Comparison of ENCODE assay signal across 19 cellular contexts in the genomic region with DNA sequence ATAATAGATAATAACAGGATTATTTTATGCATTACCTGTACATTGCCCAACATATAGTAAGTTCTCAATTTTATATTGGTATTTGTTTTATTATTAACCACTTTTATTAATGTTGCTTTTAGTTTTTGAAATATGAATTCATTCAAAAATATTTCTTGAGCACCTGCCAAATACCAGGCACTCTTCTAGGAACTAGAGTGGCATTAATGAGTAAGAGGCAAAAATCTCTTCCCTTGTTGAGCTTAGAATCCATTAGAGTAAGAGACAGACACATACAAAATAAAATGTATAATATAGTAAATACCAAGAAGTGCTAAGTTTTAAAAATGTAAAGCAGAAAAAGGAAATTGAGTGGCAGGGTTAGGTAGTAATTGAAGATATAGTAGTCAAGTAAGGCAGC. TPM values are rescaled to one million over a fixed set of nuclear protein-coding genes. Genes with fewer than 3 reads are reported as not detected.
DNase-seq lines count a peak whose midpoint lies in the region; ATAC-seq and TF ChIP-seq lines count a peak whose summit lies in the region.
"Had no signal": no experiment of that assay in that cellular context is flagged by ENCODE, and none has a peak within 500 bp of the region (broad histone marks: within the 10 kb centered on the region; RNA-seq: fewer than 3 reads in every experiment).

No MANE protein-coding gene starts in this region.

- H3K27me3 ChIP-seq in left ventricle myocardium inferior (ENCODE audit: low read depth) = no peaks in the 10 kb centered on the region
- H3K27me3 ChIP-seq in right cardiac atrium (ENCODE audit: control insufficient read depth, insufficient read depth) = no peaks in the 10 kb centered on the region
- H3K27me3 ChIP-seq in adipocyte (replicated peaks; ENCODE audit: control insufficient read depth, insufficient read depth, low read length) = no peaks in the 10 kb centered on the region
- H3K27me3 ChIP-seq in muscle layer of duodenum (ENCODE audit: low read depth, low read length) = no peaks in the 10 kb centered on the region
- H3K27me3 ChIP-seq in thyroid gland = no peaks in the 10 kb centered on the region
- H3K27me3 ChIP-seq: tibial artery had no signal

- H3K36me3 ChIP-seq in left ventricle myocardium inferior (no peaks in the 10 kb centered on the region), adipocyte (ENCODE audit: control insufficient read depth, insufficient read depth, low read length, severe bottlenecking) (no peaks in the 10 kb centered on the region), muscle layer of duodenum (ENCODE audit: control insufficient read depth in 1 of 2, insufficient read depth in 2 of 2, low read length in 2 of 2) (peaks cover 6 to 7% of the 10 kb centered on the region in 2 donors), thyroid gland (no peaks in the 10 kb centered on the region)
- H3K36me3 ChIP-seq: tibial artery, WERI-Rb-1 had no signal

- TF ChIP-seq POLR2A in thyroid gland (IDR thresholded peaks at IDR 0.05) = no peak

- intact Hi-C loops in left ventricle myocardium inferior (cut with micrococcal nuclease) (loop anchor here (10.0 kb wide), 1 partner anchor 48 kb away; a partner anchor contains a TSS), right cardiac atrium (cut with DNase I) (loop anchor here in 1 of 4 donors (10.0 kb wide), 1 partner anchor 48 kb away; a partner anchor contains a TSS), thyroid gland (cut with DNase I) (no loop called here)

- in situ Hi-C loops in KBM-7 (cut with MboI; ENCODE audit: low pct_unique_long_range_greater_than_20kb, low sequenced_read_pairs) = no loop called here

- peak overlapping the region; percentile 53 for H3K27ac ChIP-seq in left ventricle myocardium inferior (replicated peaks)
- H3K27ac ChIP-seq in right cardiac atrium (ENCODE audit: low read length) = no peak overlapping the region
- H3K27ac ChIP-seq in muscle layer of duodenum (ENCODE audit: low read length) = peak overlapping the region; percentile 34
- H3K27ac ChIP-seq in thyroid gland = peak overlapping the region; percentile 13 to 60 (median 57)
- H3K27ac ChIP-seq: WERI-Rb-1 had no signal

- H3K4me3 ChIP-seq in left ventricle myocardium inferior (peak overlapping the region; percentile 13), right cardiac atrium (ENCODE audit: low read length) (no peak overlapping the region), adipocyte (ENCODE audit: low read length) (no peak overlapping the region), muscle layer of duodenum (ENCODE audit: low read depth in 1 of 2, low read length in 2 of 2) (no peak overlapping the region), thyroid gland (replicated peaks in 1 of 3) (no peak overlapping the region)
- H3K4me3 ChIP-seq: tibial artery had no signal

- H3K9ac ChIP-seq in adipocyte (ENCODE audit: low read length) = no peak overlapping the region

- no peak for DNase-seq in left ventricle myocardium inferior
- no peak for DNase-seq in right cardiac atrium
- peak; percentile 12 for DNase-seq in adipocyte (ENCODE audit: low read depth)
- no peak for DNase-seq in thyroid gland
- no peak for DNase-seq in COLO829 (ENCODE audit: low spot score)
- DNase-seq in NK-92 treated with Interleukin-12 subunit alpha and Interleukin-12 subunit beta, amount 100 ng/mL, for 24 hours (lab: John Stamatoyannopoulos, UW) = no peak
- no peak for DNase-seq in KBM-7
- DNase-seq: activated CD4-positive, alpha-beta T cell treated with anti-CD3 and anti-CD28 coated beads, Interleukin-2, amount 50 U/mL, for 1 hour; activated effector memory CD4-positive, alpha-beta T cell treated with Interleukin-2 at 50 U/mL for 16 hours; C1 segment of cervical spinal cord; glutamatergic neuron; NCI-H526 treated with DMSO at 0.1 percent for 48 hours; nucleus accumbens; stimulated activated CD4-positive, alpha-beta T cell treated with anti-CD3 and anti-CD28 coated beads, Interleukin-4, amount 100 ng/mL, for 4 hours; stimulated activated naive CD8-positive, alpha-beta T cell treated with anti-CD3 and anti-CD28 coated beads, Interleukin-15, Interleukin-2, amounts not matched to agents 100 U/mL and 50 U/mL, for 24 hours; T-helper 9 cell; tibial artery; WERI-Rb-1 had no signal

- TF ChIP-seq CTCF in left ventricle myocardium inferior (IDR thresholded peaks at IDR 0.05; ENCODE audit: borderline replicate concordance) = no peak
- no peak for TF ChIP-seq CTCF in thyroid gland (IDR thresholded peaks at IDR 0.05)

- no peaks in the 10 kb centered on the region for H3K9me3 ChIP-seq in left ventricle myocardium inferior (replicated peaks)
- H3K9me3 ChIP-seq in right cardiac atrium (ENCODE audit: control insufficient read depth, low read length) = no peaks in the 10 kb centered on the region
- H3K9me3 ChIP-seq in adipocyte (ENCODE audit: control insufficient read depth, low read length) = no peaks in the 10 kb centered on the region
- no peaks in the 10 kb centered on the region for H3K9me3 ChIP-seq in muscle layer of duodenum (ENCODE audit: control insufficient read depth in 1 of 2, low read length in 2 of 2)
- H3K9me3 ChIP-seq in thyroid gland = no peaks in the 10 kb centered on the region
- H3K9me3 ChIP-seq: tibial artery had no signal

- H3K4me1 ChIP-seq in left ventricle myocardium inferior = peaks cover 81% of the 10 kb centered on the region
- H3K4me1 ChIP-seq in right cardiac atrium (ENCODE audit: control insufficient read depth, insufficient read depth, low read length) = peaks cover 8% of the 10 kb centered on the region
- peaks cover 21% of the 10 kb centered on the region for H3K4me1 ChIP-seq in adipocyte (ENCODE audit: control insufficient read depth, insufficient read depth, low read length)
- peaks cover 15 to 31% of the 10 kb centered on the region in 2 donors for H3K4me1 ChIP-seq in muscle layer of duodenum (ENCODE audit: control insufficient read depth in 1 of 2, insufficient read depth in 2 of 2, low read length in 2 of 2)
- peaks cover 21 to 46% of the 10 kb centered on the region in 2 donors for H3K4me1 ChIP-seq in thyroid gland

- no peak for ATAC-seq in right cardiac atrium

RNA-seq across cellular contexts. Expression of a gene that starts 45.8 kb away (rescaled TPM):
- total RNA-seq in left ventricle myocardium inferior = 11.9 TPM
- 10 to 100 TPM; 19.7 to 24.0 (median 22.0) TPM for total RNA-seq in right cardiac atrium
- polyA plus RNA-seq in right cardiac atrium = 3.3 TPM
- 10 to 100 TPM; 27.4 to 40.5 (median 32.4) TPM for total RNA-seq in thyroid gland
